ENCODE assay signal across 8 cellular contexts in genomic region chr15:65421360-65422215, GRCh38. TPM values are rescaled to one million over a fixed set of nuclear protein-coding genes. Genes with fewer than 3 reads are reported as not detected.
DNase-seq lines count a peak whose midpoint lies in the region; ATAC-seq and TF ChIP-seq lines count a peak whose summit lies in the region.

No MANE protein-coding gene starts in this region.

- no peak for TF ChIP-seq POLR2A in esophagus squamous epithelium (IDR thresholded peaks at IDR 0.05)

- H2AFZ ChIP-seq in SK-N-SH (ENCODE audit: low read depth): peak overlapping the region; percentile 76; the same call in 1 of the 2 replicates

- no peaks in the 10 kb centered on the region for H3K79me2 ChIP-seq in SK-N-SH (ENCODE audit: insufficient read depth)

- peak overlapping the region; percentile 86 for H3K4me2 ChIP-seq in SK-N-SH

- no peak for TF ChIP-seq EP300 in SK-N-SH (IDR thresholded peaks at IDR 0.05; ENCODE audit: borderline replicate concordance in 1 of 2, low read depth in 1 of 2, low read length in 1 of 2)

- H3F3A ChIP-seq in SK-N-SH (replicated peaks; ENCODE audit: insufficient read depth): no peaks in the 10 kb centered on the region

- no peaks in the 10 kb centered on the region for H3K9me2 ChIP-seq in SK-N-SH

- no peak overlapping the region for H3K9ac ChIP-seq in SK-N-SH

- ATAC-seq in aorta (ENCODE audit: low FRiP score) (peak; percentile 55), GM21529 (IDR thresholded peaks at IDR 0.05; ENCODE audit: unreplicated experiment) (no peak)

- no peaks in the 10 kb centered on the region for H3K9me3 ChIP-seq in SK-N-SH
- H3K9me3 ChIP-seq in esophagus squamous epithelium: no peaks in the 10 kb centered on the region
- H3K9me3 ChIP-seq in aorta (ENCODE audit: control insufficient read depth, low read length): no peaks in the 10 kb centered on the region

- peak; percentile 58 for DNase-seq in activated CD8-positive, alpha-beta memory T cell treated with anti-CD3 and anti-CD28 coated beads for 24 hours
- DNase-seq in activated CD8-positive, alpha-beta memory T cell treated with anti-CD3 and anti-CD28 coated beads, Interleukin-2, amount 50 U/mL, for 4 hours: no peak
- DNase-seq in SK-N-SH (peak; percentile 62), esophagus squamous epithelium (lab: John Stamatoyannopoulos, UW) (no peak), myocyte (ENCODE audit: low read depth) (peak; percentile 96), aorta (peak; percentile 69 to 81), OCI-M2 (lab: John Stamatoyannopoulos, UW; ENCODE audit: unreplicated experiment) (no peak)

- TF ChIP-seq RAD21 in SK-N-SH (IDR thresholded peaks at IDR 0.05; ENCODE audit: low read length): no peak

- intact Hi-C loops in esophagus squamous epithelium (cut with DNase I) (no loop called here), aorta (cut with DNase I) (no loop called here)

- WGBS in SK-N-SH (ENCODE audit: low lambda C conversion rate): 24% methylated on average over 26 of the region's 39 CpGs
- 0% methylated on average over 2 to 5 of the region's 39 CpGs for WGBS in esophagus squamous epithelium, 2 donors
- 2 to 3% methylated on average over 39 of the region's 39 CpGs for WGBS in aorta, 2 donors

- H3K27me3 ChIP-seq in SK-N-SH (ENCODE audit: insufficient read depth) (no peaks in the 10 kb centered on the region), esophagus squamous epithelium (peaks cover 0 to 74% (median 3%) of the 10 kb centered on the region in 4 donors), aorta (ENCODE audit: control insufficient read depth in 1 of 2, insufficient read depth in 2 of 2, low read length in 1 of 2) (no peaks in the 10 kb centered on the region)

- H3K4me1 ChIP-seq in SK-N-SH (ENCODE audit: control insufficient read depth in 1 of 2, insufficient read depth in 2 of 2, low read depth in 1 of 2, low read length in 1 of 2): peaks cover 9 to 17% of the 10 kb centered on the region in 2 experiments; a peak in 3 of 4 replicates
- H3K4me1 ChIP-seq in esophagus squamous epithelium: peaks cover 13 to 28% (median 18%) of the 10 kb centered on the region in 3 donors
- H3K4me1 ChIP-seq in aorta (ENCODE audit: control insufficient read depth in 1 of 2, insufficient read depth in 2 of 2, low read length in 2 of 2): no peaks in the 10 kb centered on the region

- POLR2A ChIA-PET in SK-N-SH (lab: Yijun Ruan, JAX): interaction anchor here (1.5 kb wide), 1 partner anchor 117 kb away, joined by 6 read pairs; the partner anchor contains the start of gene RNU5B-1

- no peaks in the 10 kb centered on the region for H4K20me1 ChIP-seq in SK-N-SH (ENCODE audit: insufficient read depth)

- TF ChIP-seq CTCF in SK-N-SH (IDR thresholded peaks at IDR 0.05): no peak
- TF ChIP-seq CTCF in esophagus squamous epithelium (IDR thresholded peaks at IDR 0.05): no peak

- H3K4me3 ChIP-seq in SK-N-SH (ENCODE audit: low read depth in 2 of 2, low read length in 1 of 2) (peak overlapping the region; percentile 55 to 75; a peak in 3 of 4 replicates), esophagus squamous epithelium (peak overlapping the region; percentile 25 to 73 (median 43)), aorta (ENCODE audit: low read length in 2 of 2) (peak overlapping the region; percentile 5 to 48)

- CTCF ChIA-PET in SK-N-SH (lab: Yijun Ruan, JAX): interaction anchor here (1.0 to 7.4 kb wide), 9 partner anchors 13 to 105 kb away, joined by 3 to 71 read pairs (median 4); no protein-coding TSS in a partner anchor

- H3K36me3 ChIP-seq in SK-N-SH (replicated peaks in 1 of 2; ENCODE audit: control insufficient read depth in 1 of 2, insufficient read depth in 2 of 2, low read length in 1 of 2) (no peaks in the 10 kb centered on the region), esophagus squamous epithelium (no peaks in the 10 kb centered on the region), aorta (ENCODE audit: control insufficient read depth in 1 of 2, insufficient read depth in 2 of 2, low read length in 1 of 2) (no peaks in the 10 kb centered on the region)

- H3K27ac ChIP-seq in SK-N-SH (ENCODE audit: low read depth in 2 of 2, low read length in 1 of 2) (no peak overlapping the region), esophagus squamous epithelium (peak overlapping the region in 3 of 4 donors; percentile 11 to 68 (median 50)), aorta (ENCODE audit: low read depth in 1 of 2, low read length in 2 of 2) (no peak overlapping the region)

TF ChIP-seq in SK-N-SH, 30 proteins besides CTCF, POLR2A, EP300 and RAD21 (continues in another document):
- TF ChIP-seq SIN3A (IDR thresholded peaks at IDR 0.05; ENCODE audit: borderline replicate concordance, low read depth, low read length): no peak
- TF ChIP-seq USF2 (IDR thresholded peaks at IDR 0.05; ENCODE audit: borderline replicate concordance, low read depth, low read length): no peak
- no peak for TF ChIP-seq YY1 (IDR thresholded peaks at IDR 0.05; ENCODE audit: low read depth)
- TF ChIP-seq GATA2 (CRISPR knock-in tag; IDR thresholded peaks at IDR 0.05): no peak
- no peak for TF ChIP-seq ZBTB33 (IDR thresholded peaks at IDR 0.05; ENCODE audit: borderline replicate concordance, low read depth)
- no peak for TF ChIP-seq TAF1 (IDR thresholded peaks at IDR 0.05; ENCODE audit: borderline replicate concordance, low read depth, low read length)
- no peak for TF ChIP-seq REST (IDR thresholded peaks at IDR 0.05; ENCODE audit: low read depth, low read length)
- TF ChIP-seq RXRA (IDR thresholded peaks at IDR 0.05; ENCODE audit: borderline replicate concordance, low read depth): no peak
- no peak for TF ChIP-seq FOXM1 (IDR thresholded peaks at IDR 0.05; ENCODE audit: low read depth)
- TF ChIP-seq TEAD4 (IDR thresholded peaks at IDR 0.05; ENCODE audit: borderline replicate concordance, insufficient read depth): no peak
- no peak for TF ChIP-seq NFIC (IDR thresholded peaks at IDR 0.05; ENCODE audit: borderline replicate concordance)
- no peak for TF ChIP-seq FOXJ3 (CRISPR knock-in tag; IDR thresholded peaks at IDR 0.05)

RNA-seq across cellular contexts. Expression of gene IGDCC4, which starts 1.2 kb away (rescaled TPM):
- 0.15 and 0.21 TPM in 2 replicates for polyA plus RNA-seq in SK-N-SH (2012; rRNA removed)
- polyA plus RNA-seq in SK-N-SH (2012; cell fraction: cytosol; rRNA removed): 0.13 and 0.24 TPM in 2 replicates
- 0.94 and 1.0 TPM in 2 replicates for polyA plus RNA-seq in SK-N-SH (2012; cell fraction: nucleus; rRNA removed)
- 1 to 10 TPM in 1 of 4 donors, under 1 TPM in 3; 0.12 to 2.7 (median 0.26) TPM for total RNA-seq in esophagus squamous epithelium
- 24.9 and 28.9 TPM in 2 replicates for total RNA-seq in myocyte
- 18.6 TPM for polyA plus RNA-seq in myocyte (2012)
- 10 to 100 TPM in 1 of 2 donors, under 1 TPM in 1; 0.45 to 14.2 TPM for total RNA-seq in aorta
- not detected for polyA plus RNA-seq in aorta

RNA-seq across cellular contexts. Expression of gene IGDCC3, which starts 43.8 kb away (rescaled TPM):
- polyA plus RNA-seq in SK-N-SH (2012; rRNA removed) (0.37 and 0.43 TPM in 2 replicates), aorta (not detected)
- polyA plus RNA-seq in SK-N-SH (2012; cell fraction: cytosol; rRNA removed): 0.22 and 0.23 TPM in 2 replicates
- polyA plus RNA-seq in SK-N-SH (2012; cell fraction: nucleus; rRNA removed): 1.2 TPM in 2 replicates
- total RNA-seq in esophagus squamous epithelium (not detected), myocyte (0.08 and 0.31 TPM in 2 replicates), aorta (not detected)
- polyA plus RNA-seq in myocyte (2012): 0.04 TPM

Comparison
In these comparisons a context has a peak if more than half of its experiments do, and no peak if none do; other contexts are left out.
1. DNase-seq: peak in activated CD8-positive, alpha-beta memory T cell treated with anti-CD3 and anti-CD28 coated beads for 24 hours (single experiment), SK-N-SH (single experiment), myocyte (single experiment) and aorta (2 of 2); none in activated CD8-positive, alpha-beta memory T cell treated with anti-CD3 and anti-CD28 coated beads, Interleukin-2, amount 50 U/mL, for 4 hours (single experiment), esophagus squamous epithelium (single experiment) and OCI-M2 (single experiment).
2. H3K27ac ChIP-seq: peak in esophagus squamous epithelium (3 of 4); none in SK-N-SH (0 of 2) and aorta (0 of 2).
3. Peak in every context shown above with its lines, with median percentiles within 50 percentile points of each other: H3K4me3 ChIP-seq.